ENCODE assay signal across 8 cellular contexts in the genomic region with DNA sequence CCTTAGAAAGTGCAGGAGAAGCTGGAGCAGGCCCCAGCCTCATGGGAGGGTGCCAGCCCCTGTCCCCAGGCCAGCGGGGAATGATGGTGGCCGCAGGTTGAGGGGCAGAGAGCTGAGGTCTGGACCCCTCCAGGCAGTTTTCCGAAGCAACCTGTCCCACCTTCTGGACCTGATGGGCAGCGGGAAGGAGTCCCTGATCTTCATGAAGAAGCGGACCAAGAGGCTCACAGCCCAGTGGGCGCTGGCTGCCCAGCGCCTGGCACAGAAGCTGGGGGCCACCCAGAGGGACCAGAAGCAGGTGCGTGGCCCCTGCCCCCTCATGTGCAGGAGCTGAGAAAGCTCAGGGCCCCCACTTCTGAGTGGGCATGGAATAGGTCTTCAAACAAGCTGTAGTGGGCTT. TPM values are rescaled to one million over a fixed set of nuclear protein-coding genes. Genes with fewer than 3 reads are reported as not detected.
"Had no signal": no experiment of that assay in that cellular context is flagged by ENCODE, and none has a peak within 500 bp of the region (broad histone marks: within the 10 kb centered on the region; RNA-seq: fewer than 3 reads in every experiment).

No MANE protein-coding gene starts in this region.

- DNase-seq: GDM1, GF-D8 had no signal

- H3K4me3 ChIP-seq: GM12878 had no signal

- FAIRE-seq: G401.6, GM12878, GM12891, GM12892, GM18507, GM19239 had no signal

RNA-seq across cellular contexts. Expression of gene MGAT5B, which starts 36.8 kb away (rescaled TPM):
- polyA plus RNA-seq: GM12878 had no signal
